ENCODE assay signal across 12 cellular contexts in the genomic region with DNA sequence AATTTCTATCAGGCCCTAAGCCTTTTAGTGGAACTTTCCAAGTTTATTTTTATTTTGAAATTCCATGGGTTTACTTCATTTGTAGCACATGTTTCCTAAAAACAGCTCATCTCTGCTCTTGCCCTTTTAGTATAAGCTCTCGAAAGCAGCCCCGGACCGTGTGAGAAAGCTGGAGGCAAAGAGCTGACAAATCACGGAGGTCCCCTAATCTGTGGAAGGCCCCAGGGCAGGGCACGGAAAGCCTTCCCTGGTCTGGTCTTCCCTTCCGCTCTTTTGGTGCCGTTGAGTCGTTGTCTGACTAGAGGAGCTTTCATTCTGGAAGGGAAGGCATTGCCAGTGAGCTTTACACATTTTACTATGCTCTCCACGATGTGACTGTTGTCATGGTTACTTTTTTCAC.
DNase-seq lines count a peak whose midpoint lies in the region; ATAC-seq and TF ChIP-seq lines count a peak whose summit lies in the region.
"Had no signal": no experiment of that assay in that cellular context is flagged by ENCODE, and none has a peak within 500 bp of the region (broad histone marks: within the 10 kb centered on the region; RNA-seq: fewer than 3 reads in every experiment).

No MANE protein-coding gene starts in this region.

- H3K27ac ChIP-seq in endodermal cell (ENCODE audit: low read depth, low read length), result no peak overlapping the region
- H3K27ac ChIP-seq in urinary bladder (ENCODE audit: low read depth), result peak overlapping the region; percentile 56

- no peak for ATAC-seq in activated naive CD8-positive, alpha-beta T cell treated with anti-CD3 and anti-CD28 coated beads, Interleukin-2, amount 50 U/mL, for 24 hours
- ATAC-seq in GM21619 (IDR thresholded peaks at IDR 0.05; ENCODE audit: unreplicated experiment), result no peak
- ATAC-seq: HCT116 had no signal

- H3K36me3 ChIP-seq in endodermal cell (ENCODE audit: control insufficient read depth, insufficient read depth, low read length), result no peaks in the 10 kb centered on the region
- no peaks in the 10 kb centered on the region for H3K36me3 ChIP-seq in urinary bladder (ENCODE audit: insufficient read depth)

- H3K9me3 Mint-ChIP-seq in activated naive CD8-positive, alpha-beta T cell (ENCODE audit: low read depth), result peaks cover under 1% of the 10 kb centered on the region
- H3K9me3 Mint-ChIP-seq in activated naive CD8-positive, alpha-beta T cell treated with anti-CD3 and anti-CD28 coated beads, Interleukin-2, amount 50 U/mL, for 24 hours, result peaks cover under 1% of the 10 kb centered on the region
- no peaks in the 10 kb centered on the region for H3K9me3 Mint-ChIP-seq in endodermal cell
- H3K9me3 Mint-ChIP-seq in nephron progenitor cell, result peaks cover 3% of the 10 kb centered on the region

- no peaks in the 10 kb centered on the region for H3K36me3 Mint-ChIP-seq in activated naive CD8-positive, alpha-beta T cell
- no peaks in the 10 kb centered on the region for H3K36me3 Mint-ChIP-seq in activated naive CD8-positive, alpha-beta T cell treated with anti-CD3 and anti-CD28 coated beads, Interleukin-2, amount 50 U/mL, for 24 hours (ENCODE audit: low read depth)
- peaks cover 4% of the 10 kb centered on the region for H3K36me3 Mint-ChIP-seq in endodermal cell (ENCODE audit: low read depth)
- peaks cover under 1% of the 10 kb centered on the region for H3K36me3 Mint-ChIP-seq in nephron progenitor cell (ENCODE audit: low read depth)

- H3K4me1 ChIP-seq in endodermal cell (ENCODE audit: control insufficient read depth, insufficient read depth, low read length) (no peaks in the 10 kb centered on the region), urinary bladder (ENCODE audit: insufficient read depth) (no peaks in the 10 kb centered on the region)

- peaks cover 7% of the 10 kb centered on the region for H3K4me1 Mint-ChIP-seq in activated naive CD8-positive, alpha-beta T cell (ENCODE audit: low read depth)
- H3K4me1 Mint-ChIP-seq in activated naive CD8-positive, alpha-beta T cell treated with anti-CD3 and anti-CD28 coated beads, Interleukin-2, amount 50 U/mL, for 24 hours, result peaks cover 3% of the 10 kb centered on the region
- peaks cover 5% of the 10 kb centered on the region for H3K4me1 Mint-ChIP-seq in endodermal cell
- H3K4me1 Mint-ChIP-seq in nephron progenitor cell, result peaks cover 6% of the 10 kb centered on the region

- H3K9ac ChIP-seq in endodermal cell (ENCODE audit: extremely low read depth, low read length, poor library complexity, severe bottlenecking), result no peak overlapping the region

- H3K4me3 Mint-ChIP-seq in activated naive CD8-positive, alpha-beta T cell, result peak overlapping the region; percentile 31
- H3K4me3 Mint-ChIP-seq in activated naive CD8-positive, alpha-beta T cell treated with anti-CD3 and anti-CD28 coated beads, Interleukin-2, amount 50 U/mL, for 24 hours, result no peak overlapping the region
- peak overlapping the region; percentile 53 for H3K4me3 Mint-ChIP-seq in endodermal cell
- H3K4me3 Mint-ChIP-seq in nephron progenitor cell, result peak overlapping the region; percentile 83

- H3K27me3 ChIP-seq in endodermal cell (ENCODE audit: control insufficient read depth, insufficient read depth, low read length, poor library complexity, severe bottlenecking), result peaks cover 91% of the 10 kb centered on the region

- H3K4me3 ChIP-seq in endodermal cell (ENCODE audit: low read length), result peak overlapping the region; percentile 69
- H3K4me3 ChIP-seq in urinary bladder (ENCODE audit: low read depth, low read length), result peak overlapping the region; percentile 32

- H3K27me3 Mint-ChIP-seq in activated naive CD8-positive, alpha-beta T cell, result peaks cover 18% of the 10 kb centered on the region
- H3K27me3 Mint-ChIP-seq in activated naive CD8-positive, alpha-beta T cell treated with anti-CD3 and anti-CD28 coated beads, Interleukin-2, amount 50 U/mL, for 24 hours, result peaks cover 40% of the 10 kb centered on the region
- peaks cover 4% of the 10 kb centered on the region for H3K27me3 Mint-ChIP-seq in endodermal cell (ENCODE audit: insufficient read depth)
- H3K27me3 Mint-ChIP-seq in nephron progenitor cell (ENCODE audit: low read depth, poor library complexity), result peaks cover 8% of the 10 kb centered on the region

- peaks cover 23% of the 10 kb centered on the region for H3K9me3 ChIP-seq in endodermal cell (ENCODE audit: control insufficient read depth, low read length)

- WGBS in endodermal cell (ENCODE audit: insufficient coverage in 1 of 2, insufficient read length in 1 of 2), 2 experiments, result 61 to 71% methylated on average over 9 of the region's 9 CpGs
- 41% methylated on average over 9 of the region's 9 CpGs for WGBS in urinary bladder

- no peak overlapping the region for H3K27ac Mint-ChIP-seq in activated naive CD8-positive, alpha-beta T cell
- H3K27ac Mint-ChIP-seq in activated naive CD8-positive, alpha-beta T cell treated with anti-CD3 and anti-CD28 coated beads, Interleukin-2, amount 50 U/mL, for 24 hours, result no peak overlapping the region
- H3K27ac Mint-ChIP-seq in endodermal cell (no peak overlapping the region), nephron progenitor cell (no peak overlapping the region)

- DNase-seq in activated naive CD8-positive, alpha-beta T cell treated with anti-CD3 and anti-CD28 coated beads, Interleukin-2, amount 50 U/mL, for 24 hours, result no peak
- DNase-seq in endodermal cell, result no peak
- no peak for DNase-seq in nephron progenitor cell
- DNase-seq in stimulated activated CD4-positive, alpha-beta T cell treated with anti-CD3 and anti-CD28 coated beads, Interleukin-1b, Interleukin-23, amount 100 ng/mL, for 48 hours, result no peak
- DNase-seq in activated effector memory CD4-positive, alpha-beta T cell treated with Interleukin-2 at 50 U/mL for 16 hours, result no peak
- DNase-seq: ACHN; activated T-cell treated with anti-CD3 and anti-CD28 coated beads, Interleukin-2, amount 50 U/mL, for 1 hour; T-helper 9 cell had no signal

- TF ChIP-seq CTCF in endodermal cell (conservative IDR thresholded peaks at IDR 0.05) (no peak), nephron progenitor cell (IDR thresholded peaks at IDR 0.05) (no peak)
